22 cellular contexts compared by ENCODE assay signal in the genomic region with DNA sequence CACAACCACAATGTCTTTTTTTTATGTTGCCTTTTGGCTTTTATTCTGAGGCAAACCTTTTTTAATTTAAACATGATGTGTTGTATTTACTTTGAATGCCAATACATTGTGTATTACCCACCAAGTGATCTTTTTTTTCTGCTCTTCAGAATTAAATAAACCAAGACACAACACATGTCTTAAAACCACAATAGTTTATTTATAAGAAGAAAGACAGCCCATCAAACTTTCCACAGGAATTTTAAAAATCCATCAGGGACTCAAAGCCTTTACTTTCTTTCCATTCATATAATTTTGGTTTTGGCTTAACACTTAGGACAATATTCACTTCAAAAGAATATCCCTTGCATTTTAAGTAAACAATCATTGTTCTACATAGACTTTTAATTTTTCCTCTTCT.
A peak's percentile ranks its signal among the peaks of the same experiment; 100 is the strongest.
DNase-seq lines count a peak whose midpoint lies in the region; ATAC-seq, FAIRE-seq and TF ChIP-seq lines count a peak whose summit lies in the region.
"Had no signal": no experiment of that assay in that cellular context is flagged by ENCODE, and none has a peak within 500 bp of the region (broad histone marks: within the 10 kb centered on the region; RNA-seq: fewer than 3 reads in every experiment).

No MANE protein-coding gene starts in this region.

- peaks cover 5% of the 10 kb centered on the region for H3K9me3 ChIP-seq in astrocyte (ENCODE audit: insufficient read depth, low read depth, low read length)
- H3K9me3 ChIP-seq in fibroblast of lung (ENCODE audit: control insufficient read depth, insufficient read depth, low read depth, low read length), result no peaks in the 10 kb centered on the region
- H3K9me3 ChIP-seq in aorta (ENCODE audit: control insufficient read depth, low read length), result peaks cover 1% of the 10 kb centered on the region
- H3K9me3 ChIP-seq: BE2C had no signal

- H3K36me3 ChIP-seq in astrocyte (ENCODE audit: insufficient read depth, low read length) (no peaks in the 10 kb centered on the region), fibroblast of lung (ENCODE audit: control insufficient read depth, insufficient read depth, low read length) (no peaks in the 10 kb centered on the region), aorta (ENCODE audit: control insufficient read depth in 1 of 2, insufficient read depth in 2 of 2, low read length in 1 of 2) (no peaks in the 10 kb centered on the region)
- H3K36me3 ChIP-seq: BE2C, MG63, SJSA1 had no signal

- DNase-seq in EH (ENCODE audit: low read depth) (peak; percentile 7), astrocyte (ENCODE audit: low read depth) (peak; percentile 63), fibroblast of lung (ENCODE audit: low read depth in 2 of 2) (peak; percentile 40 to 70), osteocyte (ENCODE audit: extremely low spot score, unreplicated experiment) (no peak), SHP77 (lab: John Stamatoyannopoulos, UW) (no peak), GM19238 (ENCODE audit: insufficient read length, low spot score) (no peak), aorta (no peak)
- DNase-seq: BE2C; CD4-positive, alpha-beta memory T cell; DMS79; HFFc6; KG1; MG63; NCI-H1092; NCI-H2081 treated with DMSO at 0.1 percent for 48 hours; NCI-H510A; NCI-H774; PC-3 had no signal

- H3K79me2 ChIP-seq in astrocyte (ENCODE audit: insufficient read depth, low read length) (no peaks in the 10 kb centered on the region), fibroblast of lung (ENCODE audit: control insufficient read depth, insufficient read depth, low read length) (no peaks in the 10 kb centered on the region)

- H3K4me3 Mint-ChIP-seq in astrocyte (ENCODE audit: unreplicated experiment), result no peak overlapping the region
- H3K4me3 Mint-ChIP-seq in osteocyte (ENCODE audit: unreplicated experiment), result no peak overlapping the region
- H3K4me3 Mint-ChIP-seq: CD4-positive, alpha-beta memory T cell; HFFc6 had no signal

- no peaks in the 10 kb centered on the region for H3K36me3 Mint-ChIP-seq in astrocyte (ENCODE audit: low read depth, unreplicated experiment)
- no peaks in the 10 kb centered on the region for H3K36me3 Mint-ChIP-seq in osteocyte (ENCODE audit: unreplicated experiment)
- H3K36me3 Mint-ChIP-seq: CD4-positive, alpha-beta memory T cell had no signal

- H3K4me1 ChIP-seq in astrocyte (ENCODE audit: insufficient read depth, low read length) (no peaks in the 10 kb centered on the region), fibroblast of lung (ENCODE audit: control insufficient read depth, extremely low read depth, insufficient read depth, low read length) (no peaks in the 10 kb centered on the region), aorta (ENCODE audit: control insufficient read depth in 1 of 2, insufficient read depth in 2 of 2, low read length in 2 of 2) (no peaks in the 10 kb centered on the region)
- H3K4me1 ChIP-seq: BE2C had no signal

- peaks cover 4% of the 10 kb centered on the region for H3K4me1 Mint-ChIP-seq in astrocyte (ENCODE audit: low read depth, unreplicated experiment)
- peaks cover 13% of the 10 kb centered on the region for H3K4me1 Mint-ChIP-seq in osteocyte (ENCODE audit: unreplicated experiment)
- H3K4me1 Mint-ChIP-seq: CD4-positive, alpha-beta memory T cell had no signal

- H3K27me3 ChIP-seq in astrocyte (ENCODE audit: insufficient read depth, low read length) (no peaks in the 10 kb centered on the region), fibroblast of lung (ENCODE audit: control insufficient read depth, insufficient read depth, low read length) (no peaks in the 10 kb centered on the region), aorta (ENCODE audit: control insufficient read depth in 1 of 2, insufficient read depth in 2 of 2, low read length in 1 of 2) (no peaks in the 10 kb centered on the region)
- H3K27me3 ChIP-seq: BE2C, MG63, SJSA1 had no signal

- FAIRE-seq in astrocyte (lab: Jason Lieb, UNC), result no peak
- FAIRE-seq: GM12891, GM18507 had no signal

- TF ChIP-seq CTCF in astrocyte (IDR thresholded peaks at IDR 0.05; ENCODE audit: insufficient read depth, low read depth, low read length) (no peak), fibroblast of lung (conservative IDR thresholded peaks at IDR 0.05 in 1 of 2, IDR thresholded peaks at IDR 0.05 in 1 of 2; ENCODE audit: low read depth in 1 of 2, low read length in 2 of 2) (no peak), osteocyte (IDR thresholded peaks at IDR 0.05) (no peak)

- H3K9ac ChIP-seq in astrocyte (ENCODE audit: low read length) (no peak overlapping the region), fibroblast of lung (ENCODE audit: insufficient read depth, low read length) (no peak overlapping the region)

- H3K27me3 Mint-ChIP-seq in astrocyte (ENCODE audit: low read depth, unreplicated experiment), result no peaks in the 10 kb centered on the region
- no peaks in the 10 kb centered on the region for H3K27me3 Mint-ChIP-seq in osteocyte (ENCODE audit: unreplicated experiment)
- H3K27me3 Mint-ChIP-seq: CD4-positive, alpha-beta memory T cell had no signal

- H3K4me2 ChIP-seq in astrocyte (ENCODE audit: low read length) (no peak overlapping the region), fibroblast of lung (ENCODE audit: extremely low read depth, insufficient read depth, low read length) (no peak overlapping the region)

- no peak overlapping the region for H3K27ac Mint-ChIP-seq in astrocyte (ENCODE audit: unreplicated experiment)
- H3K27ac Mint-ChIP-seq in osteocyte (ENCODE audit: unreplicated experiment), result peak overlapping the region; percentile 0
- H3K27ac Mint-ChIP-seq: CD4-positive, alpha-beta memory T cell; HFFc6 had no signal

- H3K4me3 ChIP-seq in astrocyte (ENCODE audit: insufficient read depth, low read depth, low read length) (no peak overlapping the region), fibroblast of lung (replicated peaks in 1 of 4; ENCODE audit: control extremely low read depth in 1 of 4, insufficient read depth in 1 of 4, low read depth in 3 of 4, low read length in 4 of 4) (no peak overlapping the region), aorta (ENCODE audit: low read length in 2 of 2) (no peak overlapping the region)
- H3K4me3 ChIP-seq: MG63, SJSA1 had no signal

- H3K27ac ChIP-seq in astrocyte (ENCODE audit: low read depth, low read length) (no peak overlapping the region), fibroblast of lung (ENCODE audit: insufficient read depth, low read length) (no peak overlapping the region), aorta (ENCODE audit: low read depth in 1 of 2, low read length in 2 of 2) (no peak overlapping the region)
- H3K27ac ChIP-seq: SJSA1 had no signal

- ATAC-seq in aorta (ENCODE audit: low FRiP score), result no peak
- no peak for ATAC-seq in GM19351 (IDR thresholded peaks at IDR 0.05; ENCODE audit: unreplicated experiment)
- ATAC-seq: PC-3 had no signal

- H4K20me1 ChIP-seq in astrocyte (ENCODE audit: insufficient read depth, low read length) (no peaks in the 10 kb centered on the region), fibroblast of lung (ENCODE audit: control insufficient read depth, extremely low read depth, insufficient read depth, low read length) (no peaks in the 10 kb centered on the region)

- H3K9me3 Mint-ChIP-seq in astrocyte (ENCODE audit: unreplicated experiment) (peaks cover 5% of the 10 kb centered on the region), osteocyte (ENCODE audit: unreplicated experiment) (peaks cover 9% of the 10 kb centered on the region)

- intact Hi-C loops in aorta (cut with DNase I), result no loop called here

- no peak overlapping the region for H2AFZ ChIP-seq in astrocyte (ENCODE audit: low read depth, low read length)
- no peak overlapping the region for H2AFZ ChIP-seq in fibroblast of lung (ENCODE audit: low read length)

Comparison
In these comparisons a context has a peak if more than half of its experiments do, and no peak if none do; other contexts are left out.
1. DNase-seq: peak in EH (single experiment), astrocyte (single experiment) and fibroblast of lung (2 of 2); none in osteocyte (single experiment), SHP77 (0 of 2), GM19238 (single experiment) and aorta (0 of 2).